In genomic region chr11:1693327-1694063, GRCh38 we compare ENCODE assay signal across 8 cellular contexts. TPM values are rescaled to one million over a fixed set of nuclear protein-coding genes. Genes with fewer than 3 reads are reported as not detected.
DNase-seq lines count a peak whose midpoint lies in the region; ATAC-seq and FAIRE-seq lines count a peak whose summit lies in the region.

No MANE protein-coding gene starts in this region.

- 4 to 14% (median 12%) methylated on average over 34 to 37 of the region's 37 CpGs for WGBS in small intestine, 3 donors

- no peaks in the 10 kb centered on the region for H3K9me3 Mint-ChIP-seq in immature natural killer cell

- peaks cover 31 to 43% of the 10 kb centered on the region in 2 donors for H3K4me1 Mint-ChIP-seq in immature natural killer cell

- H3K36me3 ChIP-seq in small intestine (ENCODE audit: control insufficient read depth in 2 of 2, insufficient read depth in 2 of 2, low read length in 2 of 2), result no peaks in the 10 kb centered on the region

- peak overlapping the region in 1 of 2 donors; percentile 27 for H3K4me3 ChIP-seq in small intestine (ENCODE audit: low read depth in 1 of 2, low read length in 2 of 2)

- peaks cover 0 to 4% of the 10 kb centered on the region in 2 donors for H3K4me1 ChIP-seq in small intestine (ENCODE audit: control insufficient read depth in 2 of 2, insufficient read depth in 1 of 2, low read depth in 1 of 2, low read length in 1 of 2)

- FAIRE-seq in small intestine (lab: Jason Lieb, UNC), result no peak

- no peaks in the 10 kb centered on the region for H3K36me3 Mint-ChIP-seq in immature natural killer cell

- H3K9me3 ChIP-seq in small intestine (ENCODE audit: control insufficient read depth, low read depth), result no peaks in the 10 kb centered on the region

- no peaks in the 10 kb centered on the region for H3K27me3 ChIP-seq in small intestine (ENCODE audit: control insufficient read depth in 2 of 2, insufficient read depth in 2 of 2, low read length in 2 of 2)

- peak; percentile 55 for DNase-seq in NCI-H1436 (lab: John Stamatoyannopoulos, UW)
- no peak for DNase-seq in NCI-H1436 treated with DMSO at 0.1 percent for 48 hours (lab: John Stamatoyannopoulos, UW)
- DNase-seq in NCI-H1694 treated with DMSO at 0.1 percent for 48 hours (lab: John Stamatoyannopoulos, UW), result peak; percentile 20
- DNase-seq in activated CD4-positive, CD25-positive, alpha-beta regulatory T cell treated with anti-CD3 and anti-CD28 coated beads, Interleukin-2, amount 50 U/mL, for 16 hours (ENCODE audit: low read depth, low spot score), result peak; percentile 52
- peak in 56 of 61 donors; percentile 25 to 84 (median 60) for DNase-seq in caudate nucleus (lab: John Stamatoyannopoulos, UW)
- peak; percentile 65 to 69 (median 66) for DNase-seq in immature natural killer cell
- peak; percentile 60 for DNase-seq in small intestine

- ATAC-seq in HG03521 (IDR thresholded peaks at IDR 0.05; ENCODE audit: unreplicated experiment), result no peak

- H3K27me3 Mint-ChIP-seq in immature natural killer cell (ENCODE audit: low read depth in 3 of 3), result peaks cover 7 to 18% (median 8%) of the 10 kb centered on the region in 3 donors

- peak overlapping the region; percentile 76 for H3K27ac ChIP-seq in caudate nucleus (ENCODE audit: low read depth, low read length)
- H3K27ac ChIP-seq in small intestine (ENCODE audit: low read depth in 1 of 2, low read length in 1 of 2), result no peak overlapping the region

- peak overlapping the region; percentile 38 to 82 (median 69) for H3K4me3 Mint-ChIP-seq in immature natural killer cell

- no peak overlapping the region for H3K27ac Mint-ChIP-seq in immature natural killer cell

RNA-seq across cellular contexts. Expression of gene KRTAP5-6, which starts 3.5 kb away (rescaled TPM):
- polyA plus RNA-seq in immature natural killer cell, result not detected
- polyA plus RNA-seq in small intestine, result not detected

RNA-seq across cellular contexts. Expression of gene IFITM10, which starts 56.9 kb away (rescaled TPM):
- polyA plus RNA-seq in immature natural killer cell, result under 1 TPM; 0.09 to 0.93 (median 0.39) TPM
- polyA plus RNA-seq in small intestine, result under 1 TPM in 2 of 3 donors, not detected in 1; 0.43 to 0.54 TPM
